In genomic region chr1:206808615-206809014, GRCh38 we compare ENCODE assay signal across 1 cellular context.
TF ChIP-seq lines count a peak whose summit lies in the region.

No MANE protein-coding gene starts in this region.

TF ChIP-seq in HCT116, 20 proteins besides CTCF, POLR2A, EP300 and RAD21 (continued from another document):
- TF ChIP-seq REST (IDR thresholded peaks at IDR 0.05; ENCODE audit: low read depth), result no peak
- TF ChIP-seq ZFX (IDR thresholded peaks at IDR 0.05), result no peak
